Comparison of ENCODE assay signal across 1 cellular context in the genomic region with DNA sequence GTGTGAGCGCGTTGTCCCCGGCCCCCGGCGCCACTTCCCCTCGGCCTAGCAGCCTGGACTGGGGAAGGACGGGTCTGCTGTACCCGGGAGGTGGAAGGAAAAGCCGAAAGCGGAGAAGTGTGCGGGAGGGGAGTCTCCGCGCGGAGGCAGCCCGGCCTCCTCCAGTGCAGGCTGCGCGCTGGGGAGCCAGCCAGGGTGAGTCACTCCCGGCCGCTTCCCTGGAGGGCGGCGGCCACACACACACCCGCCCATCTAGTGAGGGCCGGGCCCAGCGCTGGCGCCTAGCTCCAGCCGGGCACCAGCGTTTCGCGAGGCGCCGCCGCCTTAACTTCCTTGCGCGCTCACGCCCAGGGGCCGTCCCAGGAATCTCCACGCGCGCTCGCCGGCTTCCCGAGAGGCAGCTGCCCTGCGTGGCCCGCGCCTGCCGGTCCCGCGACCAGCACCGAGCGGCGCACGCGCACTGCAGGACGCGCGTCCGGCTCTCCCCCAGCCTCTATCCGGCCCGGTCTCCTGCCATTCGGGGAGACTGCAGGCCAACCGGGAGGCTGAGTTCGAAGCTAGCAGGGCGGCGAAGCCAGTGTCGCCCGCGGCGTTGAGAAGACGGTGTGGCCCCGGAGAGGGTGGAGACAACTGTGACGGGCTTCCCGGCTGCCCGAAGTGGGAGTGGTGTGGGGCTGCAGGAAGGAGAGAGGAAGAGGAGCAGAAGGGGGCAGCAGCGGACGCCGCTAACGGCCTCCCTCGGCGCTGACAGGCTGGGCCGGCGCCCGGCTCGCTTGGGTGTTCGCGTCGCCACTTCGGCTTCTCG.
TF ChIP-seq lines count a peak whose summit lies in the region.

Gene JAK2, plus strand, starts transcription at position 702 of the 805 bp plus-strand sequence. CDS start 36,716 bp downstream, outside the sequence.

TF ChIP-seq in HepG2, 621 proteins besides CTCF, POLR2A, EP300 and RAD21 (continued from another document and continues in another):
- TF ChIP-seq, protein P1, sequence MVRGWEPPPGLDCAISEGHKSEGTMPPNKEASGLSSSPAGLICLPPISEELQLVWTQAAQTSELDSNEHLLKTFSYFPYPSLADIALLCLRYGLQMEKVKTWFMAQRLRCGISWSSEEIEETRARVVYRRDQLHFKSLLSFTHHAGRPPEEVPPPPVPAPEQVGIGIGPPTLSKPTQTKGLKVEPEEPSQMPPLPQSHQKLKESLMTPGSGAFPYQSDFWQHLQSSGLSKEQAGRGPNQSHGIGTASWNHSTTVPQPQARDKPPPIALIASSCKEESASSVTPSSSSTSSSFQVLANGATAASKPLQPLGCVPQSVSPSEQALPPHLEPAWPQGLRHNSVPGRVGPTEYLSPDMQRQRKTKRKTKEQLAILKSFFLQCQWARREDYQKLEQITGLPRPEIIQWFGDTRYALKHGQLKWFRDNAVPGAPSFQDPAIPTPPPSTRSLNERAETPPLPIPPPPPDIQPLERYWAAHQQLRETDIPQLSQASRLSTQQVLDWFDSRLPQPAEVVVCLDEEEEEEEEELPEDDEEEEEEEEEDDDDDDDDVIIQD (CRISPR knock-in tag; IDR thresholded peaks at IDR 0.05; ENCODE audit: low read depth) = no peak
- TF ChIP-seq NR2F2 (IDR thresholded peaks at IDR 0.05; ENCODE audit: borderline replicate concordance, low read depth) (no peak), SRSF4 (IDR thresholded peaks at IDR 0.05; ENCODE audit: low read depth, low read length, poor library complexity, severe bottlenecking) (no peak), ZNF75D (CRISPR knock-in tag; IDR thresholded peaks at IDR 0.05; ENCODE audit: borderline replicate concordance) (no peak), GTF2F1 (IDR thresholded peaks at IDR 0.05; ENCODE audit: low read length) (no peak), U2AF2 (IDR thresholded peaks at IDR 0.05; ENCODE audit: low read depth, low read length) (no peak), ZSCAN30 (CRISPR knock-in tag; IDR thresholded peaks at IDR 0.05) (no peak; the same call in 1 of the 2 replicates), EZH2 (conservative IDR thresholded peaks at IDR 0.05; ENCODE audit: low read depth, low read length) (no peak), IRF2 (CRISPR knock-in tag; IDR thresholded peaks at IDR 0.05) (peak; percentile 30; the same call in 1 of the 2 replicates), ETS1 (CRISPR knock-in tag; IDR thresholded peaks at IDR 0.05) (peak; percentile 89; the same call in 1 of the 2 replicates), RORA (CRISPR knock-in tag; IDR thresholded peaks at IDR 0.05) (no peak), ZFP41 (CRISPR knock-in tag; IDR thresholded peaks at IDR 0.05; ENCODE audit: borderline replicate concordance) (no peak; the same call in 1 of the 2 replicates), MTA3 (CRISPR knock-in tag; IDR thresholded peaks at IDR 0.05) (no peak), PBX3 (CRISPR knock-in tag; IDR thresholded peaks at IDR 0.05; ENCODE audit: borderline replicate concordance) (no peak), ZNF343 (CRISPR knock-in tag; IDR thresholded peaks at IDR 0.05) (no peak; the same call in 1 of the 2 replicates), ZNF773 (CRISPR knock-in tag; IDR thresholded peaks at IDR 0.05; ENCODE audit: borderline replicate concordance) (no peak), SIX1 (CRISPR knock-in tag; IDR thresholded peaks at IDR 0.05; ENCODE audit: borderline replicate concordance) (no peak), SSRP1 (CRISPR knock-in tag; IDR thresholded peaks at IDR 0.05) (no peak), ZNF780A (CRISPR knock-in tag; IDR thresholded peaks at IDR 0.05) (no peak), ZNF720 (CRISPR knock-in tag; IDR thresholded peaks at IDR 0.05) (no peak), ZNF878 (CRISPR knock-in tag; IDR thresholded peaks at IDR 0.05) (peak; percentile 88), RELA (CRISPR knock-in tag; IDR thresholded peaks at IDR 0.05) (peak; percentile 44; the same call in 1 of the 2 replicates), FUBP1 (CRISPR knock-in tag; IDR thresholded peaks at IDR 0.05; ENCODE audit: borderline replicate concordance) (no peak), TCF7L2 (IDR thresholded peaks at IDR 0.05; ENCODE audit: low read depth, low read length) (no peak), SIN3A (IDR thresholded peaks at IDR 0.05; ENCODE audit: borderline replicate concordance, low read depth, low read length) (peak; percentile 63; the same call in 1 of the 2 replicates), CREB3 (CRISPR knock-in tag; IDR thresholded peaks at IDR 0.05) (peak; percentile 85; the same call in 1 of the 2 replicates), LBX2 (CRISPR knock-in tag; IDR thresholded peaks at IDR 0.05; ENCODE audit: borderline replicate concordance) (no peak), MZF1 (CRISPR knock-in tag; IDR thresholded peaks at IDR 0.05; ENCODE audit: borderline replicate concordance) (no peak), ZNF496 (CRISPR knock-in tag; IDR thresholded peaks at IDR 0.05; ENCODE audit: insufficient replicate concordance) (no peak), ZNF557 (CRISPR knock-in tag; IDR thresholded peaks at IDR 0.05) (peak; percentile 91; the same call in 1 of the 2 replicates), ZNF263 (CRISPR knock-in tag; IDR thresholded peaks at IDR 0.05) (peak; percentile 69; the same call in 1 of the 2 replicates), ZNF615 (CRISPR knock-in tag; IDR thresholded peaks at IDR 0.05; ENCODE audit: borderline replicate concordance) (no peak), SETDB1 (CRISPR knock-in tag; IDR thresholded peaks at IDR 0.05; ENCODE audit: borderline replicate concordance) (no peak), ZFY (CRISPR knock-in tag; IDR thresholded peaks at IDR 0.05) (peak; percentile 94), ZNF570 (CRISPR knock-in tag; IDR thresholded peaks at IDR 0.05; ENCODE audit: borderline replicate concordance) (no peak), ZNF232 (CRISPR knock-in tag; IDR thresholded peaks at IDR 0.05; ENCODE audit: borderline replicate concordance) (peak; percentile 67; the same call in 1 of the 2 replicates), AHR (CRISPR knock-in tag; IDR thresholded peaks at IDR 0.05) (no peak)
- TF ChIP-seq, protein P2, sequence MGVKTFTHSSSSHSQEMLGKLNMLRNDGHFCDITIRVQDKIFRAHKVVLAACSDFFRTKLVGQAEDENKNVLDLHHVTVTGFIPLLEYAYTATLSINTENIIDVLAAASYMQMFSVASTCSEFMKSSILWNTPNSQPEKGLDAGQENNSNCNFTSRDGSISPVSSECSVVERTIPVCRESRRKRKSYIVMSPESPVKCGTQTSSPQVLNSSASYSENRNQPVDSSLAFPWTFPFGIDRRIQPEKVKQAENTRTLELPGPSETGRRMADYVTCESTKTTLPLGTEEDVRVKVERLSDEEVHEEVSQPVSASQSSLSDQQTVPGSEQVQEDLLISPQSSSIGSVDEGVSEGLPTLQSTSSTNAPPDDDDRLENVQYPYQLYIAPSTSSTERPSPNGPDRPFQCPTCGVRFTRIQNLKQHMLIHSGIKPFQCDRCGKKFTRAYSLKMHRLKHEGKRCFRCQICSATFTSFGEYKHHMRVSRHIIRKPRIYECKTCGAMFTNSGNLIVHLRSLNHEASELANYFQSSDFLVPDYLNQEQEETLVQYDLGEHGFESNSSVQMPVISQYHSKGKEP (CRISPR knock-in tag; IDR thresholded peaks at IDR 0.05) = no peak
- TF ChIP-seq, protein P3, sequence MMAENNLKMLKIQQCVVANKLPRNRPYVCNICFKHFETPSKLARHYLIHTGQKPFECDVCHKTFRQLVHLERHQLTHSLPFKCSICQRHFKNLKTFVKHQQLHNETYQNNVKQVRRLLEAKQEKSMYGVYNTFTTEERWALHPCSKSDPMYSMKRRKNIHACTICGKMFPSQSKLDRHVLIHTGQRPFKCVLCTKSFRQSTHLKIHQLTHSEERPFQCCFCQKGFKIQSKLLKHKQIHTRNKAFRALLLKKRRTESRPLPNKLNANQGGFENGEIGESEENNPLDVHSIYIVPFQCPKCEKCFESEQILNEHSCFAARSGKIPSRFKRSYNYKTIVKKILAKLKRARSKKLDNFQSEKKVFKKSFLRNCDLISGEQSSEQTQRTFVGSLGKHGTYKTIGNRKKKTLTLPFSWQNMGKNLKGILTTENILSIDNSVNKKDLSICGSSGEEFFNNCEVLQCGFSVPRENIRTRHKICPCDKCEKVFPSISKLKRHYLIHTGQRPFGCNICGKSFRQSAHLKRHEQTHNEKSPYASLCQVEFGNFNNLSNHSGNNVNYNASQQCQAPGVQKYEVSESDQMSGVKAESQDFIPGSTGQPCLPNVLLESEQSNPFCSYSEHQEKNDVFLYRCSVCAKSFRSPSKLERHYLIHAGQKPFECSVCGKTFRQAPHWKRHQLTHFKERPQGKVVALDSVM (CRISPR knock-in tag; IDR thresholded peaks at IDR 0.05) = peak; percentile 98
- TF ChIP-seq, protein P4, sequence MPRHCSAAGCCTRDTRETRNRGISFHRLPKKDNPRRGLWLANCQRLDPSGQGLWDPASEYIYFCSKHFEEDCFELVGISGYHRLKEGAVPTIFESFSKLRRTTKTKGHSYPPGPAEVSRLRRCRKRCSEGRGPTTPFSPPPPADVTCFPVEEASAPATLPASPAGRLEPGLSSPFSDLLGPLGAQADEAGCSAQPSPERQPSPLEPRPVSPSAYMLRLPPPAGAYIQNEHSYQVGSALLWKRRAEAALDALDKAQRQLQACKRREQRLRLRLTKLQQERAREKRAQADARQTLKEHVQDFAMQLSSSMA (CRISPR knock-in tag; IDR thresholded peaks at IDR 0.05) = peak; percentile 55; the same call in 1 of the 2 replicates
- TF ChIP-seq, protein P5, sequence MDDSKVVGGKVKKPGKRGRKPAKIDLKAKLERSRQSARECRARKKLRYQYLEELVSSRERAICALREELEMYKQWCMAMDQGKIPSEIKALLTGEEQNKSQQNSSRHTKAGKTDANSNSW (CRISPR knock-in tag; IDR thresholded peaks at IDR 0.05; ENCODE audit: borderline replicate concordance) = no peak
- TF ChIP-seq, protein P6, sequence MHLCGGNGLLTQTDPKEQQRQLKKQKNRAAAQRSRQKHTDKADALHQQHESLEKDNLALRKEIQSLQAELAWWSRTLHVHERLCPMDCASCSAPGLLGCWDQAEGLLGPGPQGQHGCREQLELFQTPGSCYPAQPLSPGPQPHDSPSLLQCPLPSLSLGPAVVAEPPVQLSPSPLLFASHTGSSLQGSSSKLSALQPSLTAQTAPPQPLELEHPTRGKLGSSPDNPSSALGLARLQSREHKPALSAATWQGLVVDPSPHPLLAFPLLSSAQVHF (CRISPR knock-in tag; IDR thresholded peaks at IDR 0.05) = peak; percentile 77; the same call in 1 of the 2 replicates
